Comparison of ENCODE assay signal across 1 cellular context in the genomic region with DNA sequence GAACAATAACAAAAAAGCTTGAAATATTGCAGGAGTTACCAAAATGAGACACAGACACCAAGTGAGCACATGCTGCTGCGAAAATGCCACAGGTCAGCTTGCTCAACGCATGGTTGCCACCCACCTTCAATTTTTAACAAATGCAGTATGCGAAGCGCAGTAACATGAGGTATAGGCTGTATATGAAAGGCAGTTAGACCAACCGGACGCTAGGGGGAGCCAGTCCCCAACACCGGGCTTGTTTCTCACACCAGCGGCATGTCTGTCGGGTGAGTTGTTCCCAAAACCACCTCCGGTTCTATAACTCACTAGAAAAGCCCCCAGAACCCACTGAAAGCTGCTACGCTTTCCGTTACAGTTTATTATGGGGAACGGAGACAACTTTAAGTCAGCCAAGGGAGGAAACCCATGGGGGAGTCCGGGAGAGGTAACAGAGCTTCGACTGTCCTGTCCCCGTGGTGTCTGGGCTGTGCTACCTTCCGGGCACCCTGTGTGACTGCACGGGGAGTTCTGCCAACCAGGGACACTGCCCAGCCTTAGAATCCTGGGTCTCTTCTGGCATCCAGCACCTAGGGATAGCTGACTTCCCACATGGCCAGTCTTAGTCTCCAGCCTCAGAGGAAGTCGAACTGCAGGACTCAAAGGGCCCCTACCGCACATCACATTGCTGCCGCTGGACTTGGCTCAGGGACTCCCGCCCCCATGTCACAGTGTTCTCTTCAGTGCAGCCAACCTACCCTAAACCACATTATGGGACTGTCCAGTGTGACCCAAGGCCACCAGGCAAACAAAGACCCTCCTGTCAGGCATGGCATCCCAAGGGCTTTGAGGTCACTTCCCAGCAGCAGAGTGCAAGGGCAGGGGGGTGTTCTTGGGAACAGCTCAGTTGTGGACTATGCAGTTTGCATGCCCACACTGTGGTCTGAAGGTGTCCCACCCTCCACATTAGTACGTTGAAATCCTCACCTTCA.
TF ChIP-seq lines count a peak whose summit lies in the region.

No MANE protein-coding gene starts in this region.

TF ChIP-seq in K562, 482 proteins besides CTCF, POLR2A, EP300 and RAD21 (continued from another document):
- TF ChIP-seq, protein P1, sequence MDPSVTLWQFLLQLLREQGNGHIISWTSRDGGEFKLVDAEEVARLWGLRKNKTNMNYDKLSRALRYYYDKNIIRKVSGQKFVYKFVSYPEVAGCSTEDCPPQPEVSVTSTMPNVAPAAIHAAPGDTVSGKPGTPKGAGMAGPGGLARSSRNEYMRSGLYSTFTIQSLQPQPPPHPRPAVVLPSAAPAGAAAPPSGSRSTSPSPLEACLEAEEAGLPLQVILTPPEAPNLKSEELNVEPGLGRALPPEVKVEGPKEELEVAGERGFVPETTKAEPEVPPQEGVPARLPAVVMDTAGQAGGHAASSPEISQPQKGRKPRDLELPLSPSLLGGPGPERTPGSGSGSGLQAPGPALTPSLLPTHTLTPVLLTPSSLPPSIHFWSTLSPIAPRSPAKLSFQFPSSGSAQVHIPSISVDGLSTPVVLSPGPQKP (CRISPR knock-in tag; IDR thresholded peaks at IDR 0.05), result no peak
- TF ChIP-seq ETV5 (CRISPR knock-in tag; IDR thresholded peaks at IDR 0.05; ENCODE audit: low read depth) (peak; percentile 51; the same call in 1 of the 2 replicates), SAP30 (IDR thresholded peaks at IDR 0.05; ENCODE audit: borderline replicate concordance, insufficient read depth, low read depth, low read length, poor library complexity, severe bottlenecking) (no peak), DPF2 (IDR thresholded peaks at IDR 0.05) (peak; percentile 16; the same call in 1 of the 2 replicates), FOXA3 (CRISPR knock-in tag; conservative IDR thresholded peaks at IDR 0.05 in 1 of 2, IDR thresholded peaks at IDR 0.05 in 1 of 2) (peak in 1 of 2 experiments; percentile 25; a peak in 1 of 4 replicates), ZBTB9 (CRISPR knock-in tag; IDR thresholded peaks at IDR 0.05) (peak; percentile 74; the same call in 1 of the 2 replicates), ZNF592 (IDR thresholded peaks at IDR 0.05) (peak; percentile 88), SRSF9 (IDR thresholded peaks at IDR 0.05; ENCODE audit: borderline replicate concordance, low read depth, low read length) (no peak), HNRNPLL (IDR thresholded peaks at IDR 0.05; ENCODE audit: low read depth, low read length, poor library complexity, severe bottlenecking) (no peak), JUNB (CRISPR knock-in tag; conservative IDR thresholded peaks at IDR 0.05) (no peak), MYNN (IDR thresholded peaks at IDR 0.05) (peak; percentile 52; the same call in 1 of the 2 replicates), MYNN (CRISPR knock-in tag; IDR thresholded peaks at IDR 0.05) (no peak), RHOXF2B (CRISPR knock-in tag; conservative IDR thresholded peaks at IDR 0.05) (no peak), JUN (IDR thresholded peaks at IDR 0.05; ENCODE audit: borderline replicate concordance, low read depth, low read length) (0 out of 2 replicates have a peak, but pooled peaks have one; percentile 16), JUN (CRISPR knock-in tag; IDR thresholded peaks at IDR 0.05; ENCODE audit: borderline replicate concordance) (no peak), MAZ (CRISPR knock-in tag; conservative IDR thresholded peaks at IDR 0.05 in 1 of 2, IDR thresholded peaks at IDR 0.05 in 1 of 2) (peak; percentile 21 to 74; a peak in 3 of 4 replicates), HDAC1 (IDR thresholded peaks at IDR 0.05) (no peak), ZNF263 (CRISPR knock-in tag; IDR thresholded peaks at IDR 0.05; ENCODE audit: borderline replicate concordance) (peak; percentile 50; the same call in 1 of the 2 replicates), HINFP (tag; conservative IDR thresholded peaks at IDR 0.05; ENCODE audit: low read depth) (no peak), ZBED1 (IDR thresholded peaks at IDR 0.05) (peak; percentile 36; the same call in 1 of the 2 replicates), JUND (IDR thresholded peaks at IDR 0.05; ENCODE audit: borderline replicate concordance, low read depth, low read length) (peak; percentile 73; the same call in 1 of the 2 replicates), JUND (tag; IDR thresholded peaks at IDR 0.05; ENCODE audit: borderline replicate concordance, low read depth, low read length) (no peak; the same call in 2 of the 3 replicates), ZSCAN32 (CRISPR knock-in tag; IDR thresholded peaks at IDR 0.05) (no peak), ZNF174 (CRISPR knock-in tag; IDR thresholded peaks at IDR 0.05) (no peak), ZNF134 (CRISPR knock-in tag; conservative IDR thresholded peaks at IDR 0.05) (no peak), HNRNPK (IDR thresholded peaks at IDR 0.05; ENCODE audit: low read depth, low read length, poor library complexity, severe bottlenecking) (no peak), NBN (IDR thresholded peaks at IDR 0.05; ENCODE audit: low read depth) (no peak), ZNF347 (CRISPR knock-in tag; IDR thresholded peaks at IDR 0.05; ENCODE audit: low read depth) (no peak), TCF7 (IDR thresholded peaks at IDR 0.05; ENCODE audit: borderline replicate concordance) (no peak)
- TF ChIP-seq, protein P2, sequence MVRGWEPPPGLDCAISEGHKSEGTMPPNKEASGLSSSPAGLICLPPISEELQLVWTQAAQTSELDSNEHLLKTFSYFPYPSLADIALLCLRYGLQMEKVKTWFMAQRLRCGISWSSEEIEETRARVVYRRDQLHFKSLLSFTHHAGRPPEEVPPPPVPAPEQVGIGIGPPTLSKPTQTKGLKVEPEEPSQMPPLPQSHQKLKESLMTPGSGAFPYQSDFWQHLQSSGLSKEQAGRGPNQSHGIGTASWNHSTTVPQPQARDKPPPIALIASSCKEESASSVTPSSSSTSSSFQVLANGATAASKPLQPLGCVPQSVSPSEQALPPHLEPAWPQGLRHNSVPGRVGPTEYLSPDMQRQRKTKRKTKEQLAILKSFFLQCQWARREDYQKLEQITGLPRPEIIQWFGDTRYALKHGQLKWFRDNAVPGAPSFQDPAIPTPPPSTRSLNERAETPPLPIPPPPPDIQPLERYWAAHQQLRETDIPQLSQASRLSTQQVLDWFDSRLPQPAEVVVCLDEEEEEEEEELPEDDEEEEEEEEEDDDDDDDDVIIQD (CRISPR knock-in tag; IDR thresholded peaks at IDR 0.05), result 0 out of 2 replicates have a peak, but pooled peaks have one; percentile 45
- TF ChIP-seq, protein P3, sequence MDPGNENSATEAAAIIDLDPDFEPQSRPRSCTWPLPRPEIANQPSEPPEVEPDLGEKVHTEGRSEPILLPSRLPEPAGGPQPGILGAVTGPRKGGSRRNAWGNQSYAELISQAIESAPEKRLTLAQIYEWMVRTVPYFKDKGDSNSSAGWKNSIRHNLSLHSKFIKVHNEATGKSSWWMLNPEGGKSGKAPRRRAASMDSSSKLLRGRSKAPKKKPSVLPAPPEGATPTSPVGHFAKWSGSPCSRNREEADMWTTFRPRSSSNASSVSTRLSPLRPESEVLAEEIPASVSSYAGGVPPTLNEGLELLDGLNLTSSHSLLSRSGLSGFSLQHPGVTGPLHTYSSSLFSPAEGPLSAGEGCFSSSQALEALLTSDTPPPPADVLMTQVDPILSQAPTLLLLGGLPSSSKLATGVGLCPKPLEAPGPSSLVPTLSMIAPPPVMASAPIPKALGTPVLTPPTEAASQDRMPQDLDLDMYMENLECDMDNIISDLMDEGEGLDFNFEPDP (CRISPR knock-in tag; IDR thresholded peaks at IDR 0.05), result no peak
- TF ChIP-seq, protein P4, sequence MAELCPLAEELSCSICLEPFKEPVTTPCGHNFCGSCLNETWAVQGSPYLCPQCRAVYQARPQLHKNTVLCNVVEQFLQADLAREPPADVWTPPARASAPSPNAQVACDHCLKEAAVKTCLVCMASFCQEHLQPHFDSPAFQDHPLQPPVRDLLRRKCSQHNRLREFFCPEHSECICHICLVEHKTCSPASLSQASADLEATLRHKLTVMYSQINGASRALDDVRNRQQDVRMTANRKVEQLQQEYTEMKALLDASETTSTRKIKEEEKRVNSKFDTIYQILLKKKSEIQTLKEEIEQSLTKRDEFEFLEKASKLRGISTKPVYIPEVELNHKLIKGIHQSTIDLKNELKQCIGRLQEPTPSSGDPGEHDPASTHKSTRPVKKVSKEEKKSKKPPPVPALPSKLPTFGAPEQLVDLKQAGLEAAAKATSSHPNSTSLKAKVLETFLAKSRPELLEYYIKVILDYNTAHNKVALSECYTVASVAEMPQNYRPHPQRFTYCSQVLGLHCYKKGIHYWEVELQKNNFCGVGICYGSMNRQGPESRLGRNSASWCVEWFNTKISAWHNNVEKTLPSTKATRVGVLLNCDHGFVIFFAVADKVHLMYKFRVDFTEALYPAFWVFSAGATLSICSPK (IDR thresholded peaks at IDR 0.05; ENCODE audit: borderline replicate concordance), result no peak
- TF ChIP-seq, protein P5, sequence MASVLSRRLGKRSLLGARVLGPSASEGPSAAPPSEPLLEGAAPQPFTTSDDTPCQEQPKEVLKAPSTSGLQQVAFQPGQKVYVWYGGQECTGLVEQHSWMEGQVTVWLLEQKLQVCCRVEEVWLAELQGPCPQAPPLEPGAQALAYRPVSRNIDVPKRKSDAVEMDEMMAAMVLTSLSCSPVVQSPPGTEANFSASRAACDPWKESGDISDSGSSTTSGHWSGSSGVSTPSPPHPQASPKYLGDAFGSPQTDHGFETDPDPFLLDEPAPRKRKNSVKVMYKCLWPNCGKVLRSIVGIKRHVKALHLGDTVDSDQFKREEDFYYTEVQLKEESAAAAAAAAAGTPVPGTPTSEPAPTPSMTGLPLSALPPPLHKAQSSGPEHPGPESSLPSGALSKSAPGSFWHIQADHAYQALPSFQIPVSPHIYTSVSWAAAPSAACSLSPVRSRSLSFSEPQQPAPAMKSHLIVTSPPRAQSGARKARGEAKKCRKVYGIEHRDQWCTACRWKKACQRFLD (CRISPR knock-in tag; IDR thresholded peaks at IDR 0.05), result no peak
